28 cellular contexts compared by ENCODE assay signal in genomic region chr11:101211407-101211975, GRCh38.
"Had no signal": no experiment of that assay in that cellular context is flagged by ENCODE, and none has a peak within 500 bp of the region (broad histone marks: within the 10 kb centered on the region; RNA-seq: fewer than 3 reads in every experiment).

No MANE protein-coding gene starts in this region.

- H3K9ac ChIP-seq: neural progenitor cell, parathyroid adenoma had no signal

- H3K9me3 ChIP-seq: neutrophil had no signal

- DNase-seq: hippocampal formation; kidney glomerular epithelial cell; left cardiac atrium; left ventricle myocardium superior; lower lobe of right lung; mammary epithelial cell; mesenchymal stem cell; naive B cell; natural killer cell; nephron progenitor cell; occipital lobe; stimulated activated CD4-positive, alpha-beta T cell treated with anti-CD3 and anti-CD28 coated beads, Interleukin-12 subunit alpha, Interleukin-12 subunit beta, amount 100 ng/mL, for 4 hours; stimulated activated CD4-positive, alpha-beta T cell treated with anti-CD3 and anti-CD28 coated beads, Interleukin-15, amount 100 ng/mL, for 24 hours; stimulated activated CD4-positive, alpha-beta T cell treated with anti-CD3 and anti-CD28 coated beads, Interleukin-2, amount 100 ng/mL, for 24 hours; stimulated activated CD4-positive, alpha-beta T cell treated with anti-CD3 and anti-CD28 coated beads, Interleukin-4, amount 100 ng/mL, for 1 hour; stimulated activated naive B cell treated with anti-CD40 and anti-IgM and Interleukin-4, amounts not matched to agents 10 μg/mL and 1 μg/mL and 100 μg/mL, for 72 hours; stimulated activated naive CD8-positive, alpha-beta T cell treated with anti-CD3 and anti-CD28 coated beads, Interleukin-15, amount 100 ng/mL, for 72 hours; substantia nigra; uterus had no signal

- FAIRE-seq: keratinocyte had no signal

- ATAC-seq: left cardiac atrium; left lobe of liver; left ventricle myocardium superior; lower lobe of right lung; natural killer cell; sciatic nerve; stimulated activated naive B cell treated with anti-CD40 and anti-IgM and Interleukin-4, amounts not matched to agents 10 μg/mL and 1 μg/mL and 100 μg/mL, for 72 hours; stimulated activated naive CD8-positive, alpha-beta T cell treated with anti-CD3 and anti-CD28 coated beads, Interleukin-15, amount 100 ng/mL, for 72 hours had no signal

- H3K4me3 ChIP-seq: lower lobe of right lung, neural progenitor cell, right atrium auricular region, skin epidermis, tibial nerve, uterus had no signal

- H2AFZ ChIP-seq: neural progenitor cell, parathyroid adenoma had no signal

- H3K27me3 ChIP-seq: neural progenitor cell, neutrophil, right atrium auricular region, tibial nerve, uterus had no signal

- H3K4me2 ChIP-seq: neural progenitor cell had no signal

- H3K36me3 ChIP-seq: lower lobe of right lung, neural progenitor cell, neutrophil, right atrium auricular region, tibial nerve, uterus had no signal

- H3K27ac ChIP-seq: lower lobe of right lung, neural progenitor cell, neutrophil, parathyroid adenoma, right atrium auricular region, skin epidermis, tibial nerve, uterus had no signal

- H3K79me2 ChIP-seq: parathyroid adenoma had no signal

- H3K4me1 ChIP-seq: lower lobe of right lung, neural progenitor cell, parathyroid adenoma, right atrium auricular region, tibial nerve, uterus had no signal
